ENCODE assay signal across 2 cellular contexts in genomic region chr15:43361313-43361903, GRCh38.
TF ChIP-seq lines count a peak whose summit lies in the region.

No MANE protein-coding gene starts in this region.

TF ChIP-seq in A549, 52 proteins besides CTCF, POLR2A, EP300 and RAD21:
- TF ChIP-seq KDM1A (IDR thresholded peaks at IDR 0.05; ENCODE audit: low read depth) (peak; percentile 25; the same call in 1 of the 2 replicates), RARB (CRISPR knock-in tag; IDR thresholded peaks at IDR 0.05) (no peak), MAFK (IDR thresholded peaks at IDR 0.05; ENCODE audit: partially characterized antibody) (peak; percentile 64)

TF ChIP-seq in GM12878, 131 proteins besides CTCF, POLR2A, EP300 and RAD21:
- TF ChIP-seq NFXL1 (IDR thresholded peaks at IDR 0.05; ENCODE audit: borderline replicate concordance) (no peak), CBX5 (IDR thresholded peaks at IDR 0.05; ENCODE audit: low read depth) (peak; percentile 93), KLF5 (IDR thresholded peaks at IDR 0.05; ENCODE audit: partially characterized antibody) (peak; percentile 90)
